In genomic region chr13:87954116-87954515, GRCh38 we compare ENCODE assay signal across 20 cellular contexts.
"Had no signal": no experiment of that assay in that cellular context is flagged by ENCODE, and none has a peak within 500 bp of the region (broad histone marks: within the 10 kb centered on the region; RNA-seq: fewer than 3 reads in every experiment).

No MANE protein-coding gene starts in this region.

- H3K27ac Mint-ChIP-seq: activated CD4-positive, alpha-beta T cell treated with anti-CD3 and anti-CD28 coated beads, Interleukin-2, amount 10 ng/mL, durations not matched to agents 24 days and 14 days; activated CD8-positive, alpha-beta memory T cell treated with anti-CD3 and anti-CD28 coated beads, Interleukin-2, amount 10 ng/mL, durations not matched to agents 7 days and 5 days; activated CD8-positive, alpha-beta T cell treated with anti-CD3 and anti-CD28 coated beads for 36 hours; activated naive CD4-positive, alpha-beta T cell treated with anti-CD3 and anti-CD28 coated beads, Interleukin-2, amount 50 U/mL, for 72 hours; dendritic cell treated with granulocyte-macrophage colony-stimulating factor and Interleukin-4, amounts not matched to agents 40 ng/mL and 50 ng/mL, for 4 days; natural killer cell; type B pancreatic cell had no signal

- H3K36me3 Mint-ChIP-seq: activated CD8-positive, alpha-beta memory T cell treated with anti-CD3 and anti-CD28 coated beads, Interleukin-2, amount 10 ng/mL, durations not matched to agents 7 days and 5 days; activated naive CD4-positive, alpha-beta T cell treated with anti-CD3 and anti-CD28 coated beads, Interleukin-2, amount 50 U/mL, for 72 hours; natural killer cell; type B pancreatic cell had no signal

- H3K27ac ChIP-seq: ascending aorta, brain microvascular endothelial cell, gastrocnemius medialis, left ventricle myocardium inferior, testis, vagina had no signal

- H3K4me1 Mint-ChIP-seq: activated CD4-positive, alpha-beta T cell treated with anti-CD3 and anti-CD28 coated beads, Interleukin-2, amount 10 ng/mL, durations not matched to agents 24 days and 14 days; activated CD8-positive, alpha-beta memory T cell treated with anti-CD3 and anti-CD28 coated beads, Interleukin-2, amount 10 ng/mL, durations not matched to agents 7 days and 5 days; natural killer cell had no signal

- H3K9me3 ChIP-seq: ascending aorta, gastrocnemius medialis, left ventricle myocardium inferior, testis, vagina had no signal

- DNase-seq: activated CD4-positive, alpha-beta T cell treated with anti-CD3 and anti-CD28 coated beads, Interleukin-2, amount 10 ng/mL, durations not matched to agents 24 days and 14 days; activated CD8-positive, alpha-beta memory T cell treated with anti-CD3 and anti-CD28 coated beads, Interleukin-2, amount 10 ng/mL, durations not matched to agents 7 days and 5 days; activated CD8-positive, alpha-beta T cell treated with anti-CD3 and anti-CD28 coated beads for 36 hours; activated gamma-delta T cell treated with Interleukin-2 at 50 U/mL for 16 hours; brain microvascular endothelial cell; effector CD4-positive, alpha-beta T cell; gastrocnemius medialis; hippocampal formation; left ventricle myocardium inferior; midbrain; natural killer cell; stimulated activated CD4-positive, alpha-beta T cell treated with anti-CD3 and anti-CD28 coated beads, Interleukin-2, amount 100 ng/mL, for 48 hours; stimulated activated naive CD4-positive, alpha-beta T cell; testis had no signal

- H3K9me3 Mint-ChIP-seq: activated CD4-positive, alpha-beta T cell treated with anti-CD3 and anti-CD28 coated beads, Interleukin-2, amount 10 ng/mL, durations not matched to agents 24 days and 14 days; activated naive CD4-positive, alpha-beta T cell treated with anti-CD3 and anti-CD28 coated beads, Interleukin-2, amount 50 U/mL, for 72 hours; dendritic cell treated with granulocyte-macrophage colony-stimulating factor and Interleukin-4, amounts not matched to agents 40 ng/mL and 50 ng/mL, for 4 days; natural killer cell; type B pancreatic cell had no signal

- H3K27me3 ChIP-seq: ascending aorta, brain microvascular endothelial cell, gastrocnemius medialis, testis, vagina had no signal

- H3K4me3 ChIP-seq: ascending aorta, gastrocnemius medialis, left ventricle myocardium inferior, testis, vagina had no signal

- H3K36me3 ChIP-seq: ascending aorta, brain microvascular endothelial cell, gastrocnemius medialis, left ventricle myocardium inferior, vagina had no signal

- H3K4me3 Mint-ChIP-seq: activated CD4-positive, alpha-beta T cell treated with anti-CD3 and anti-CD28 coated beads, Interleukin-2, amount 10 ng/mL, durations not matched to agents 24 days and 14 days; activated CD8-positive, alpha-beta memory T cell treated with anti-CD3 and anti-CD28 coated beads, Interleukin-2, amount 10 ng/mL, durations not matched to agents 7 days and 5 days; activated CD8-positive, alpha-beta T cell treated with anti-CD3 and anti-CD28 coated beads for 36 hours; dendritic cell treated with granulocyte-macrophage colony-stimulating factor and Interleukin-4, amounts not matched to agents 40 ng/mL and 50 ng/mL, for 4 days; natural killer cell; type B pancreatic cell had no signal

- H3K27me3 Mint-ChIP-seq: activated CD4-positive, alpha-beta T cell treated with anti-CD3 and anti-CD28 coated beads, Interleukin-2, amount 10 ng/mL, durations not matched to agents 24 days and 14 days; activated CD8-positive, alpha-beta memory T cell treated with anti-CD3 and anti-CD28 coated beads, Interleukin-2, amount 10 ng/mL, durations not matched to agents 7 days and 5 days; activated CD8-positive, alpha-beta T cell treated with anti-CD3 and anti-CD28 coated beads for 36 hours; dendritic cell treated with granulocyte-macrophage colony-stimulating factor and Interleukin-4, amounts not matched to agents 40 ng/mL and 50 ng/mL, for 4 days; type B pancreatic cell had no signal

- FAIRE-seq: endometrium had no signal

- H3K4me1 ChIP-seq: ascending aorta, gastrocnemius medialis, left ventricle myocardium inferior, testis, vagina had no signal
